In genomic region chr7:130303982-130304381, GRCh38 we compare ENCODE assay signal across 15 cellular contexts. TPM values are rescaled to one million over a fixed set of nuclear protein-coding genes. Genes with fewer than 3 reads are reported as not detected.
A peak's percentile ranks its signal among the peaks of the same experiment; 100 is the strongest.
DNase-seq lines count a peak whose midpoint lies in the region; ATAC-seq and TF ChIP-seq lines count a peak whose summit lies in the region.
"Had no signal": no experiment of that assay in that cellular context is flagged by ENCODE, and none has a peak within 500 bp of the region (broad histone marks: within the 10 kb centered on the region; RNA-seq: fewer than 3 reads in every experiment).

No MANE protein-coding gene starts in this region.

- CTCF ChIA-PET in HEK293 (lab: Yijun Ruan, JAX): no interaction called here

- no peak overlapping the region for H3K27ac ChIP-seq in HEK293 (ENCODE audit: extremely low read depth, low read depth, low read length)
- H3K27ac ChIP-seq: GM23248 had no signal

- DNase-seq in SK-MEL-5 (ENCODE audit: low read depth, low spot score): peak; percentile 40
- peak; percentile 13 for DNase-seq in pons (ENCODE audit: low spot score)
- DNase-seq in stimulated activated naive CD4-positive, alpha-beta T cell (lab: John Stamatoyannopoulos, UW): no peak
- DNase-seq: ACHN; BE2C; C1 segment of cervical spinal cord; CD4-positive, CD25-positive, alpha-beta regulatory T cell; CD8-positive, alpha-beta memory T cell; COR-L47; GM23248; HCEC 1CT; HFFc6 had no signal

- no peaks in the 10 kb centered on the region for H3K4me1 ChIP-seq in HEK293 (ENCODE audit: control insufficient read depth, insufficient read depth, low read length)
- H3K4me1 ChIP-seq: BE2C had no signal

- POLR2A ChIA-PET in HEK293 (lab: Yijun Ruan, JAX): no interaction called here

- ATAC-seq in HG03095 (IDR thresholded peaks at IDR 0.05; ENCODE audit: unreplicated experiment): no peak
- ATAC-seq in GM21367 (IDR thresholded peaks at IDR 0.05; ENCODE audit: unreplicated experiment): no peak

- no peak for TF ChIP-seq CTCF in HEK293 (tag by site-specific recombination; IDR thresholded peaks at IDR 0.05)

- no peaks in the 10 kb centered on the region for H3K9me3 ChIP-seq in HEK293 (ENCODE audit: control insufficient read depth, insufficient read depth, low read depth, low read length)

- no peak overlapping the region for H3K4me3 ChIP-seq in HEK293 (ENCODE audit: low read depth, low read length)
- H3K4me3 ChIP-seq: GM23248 had no signal

- no peaks in the 10 kb centered on the region for H3K36me3 ChIP-seq in HEK293 (ENCODE audit: control insufficient read depth in 2 of 2, insufficient read depth in 1 of 2, low read length in 2 of 2)
- H3K36me3 ChIP-seq: BE2C had no signal

- in situ Hi-C loops in SK-MEL-5 (cut with HindIII; ENCODE audit: low pct_unique_long_range_greater_than_20kb, low sequenced_read_pairs): no loop called here

TF ChIP-seq in HEK293, 187 proteins besides CTCF, POLR2A, EP300 and RAD21:
- 0 out of 2 replicates have a peak, but pooled peaks have one; percentile 18 for TF ChIP-seq ZNF121 (tag by site-specific recombination; IDR thresholded peaks at IDR 0.05)
- TF ChIP-seq ZNF155 (tag by site-specific recombination; IDR thresholded peaks at IDR 0.05): no peak

RNA-seq across cellular contexts. Expression of gene CPA4, which starts 11.0 kb away (rescaled TPM):
- total RNA-seq in SK-MEL-5 (2014; rRNA removed; shearing (Covaris generic)): 0.11 and 0.16 TPM in 2 replicates
- polyA plus RNA-seq in SK-MEL-5 (2015; cell fraction: cytosol; rRNA removed): 0.08 and 0.35 TPM in 2 replicates
- polyA plus RNA-seq in SK-MEL-5 (2015; cell fraction: nucleus; rRNA removed): 0.46 and 0.98 TPM in 2 replicates
- total RNA-seq: CD4-positive, CD25-positive, alpha-beta regulatory T cell; CD8-positive, alpha-beta memory T cell had no signal
- polyA plus RNA-seq: CD4-positive, CD25-positive, alpha-beta regulatory T cell; CD8-positive, alpha-beta memory T cell had no signal

RNA-seq across cellular contexts. Expression of gene CPA2, which starts 37.3 kb away (rescaled TPM):
- total RNA-seq in SK-MEL-5 (2014; rRNA removed; shearing (Covaris generic)): not detected in 2 replicates
- polyA plus RNA-seq in SK-MEL-5 (2015; cell fraction: cytosol; rRNA removed): not detected in 2 replicates
- not detected in 2 replicates for polyA plus RNA-seq in SK-MEL-5 (2015; cell fraction: nucleus; rRNA removed)
- total RNA-seq: CD4-positive, CD25-positive, alpha-beta regulatory T cell; CD8-positive, alpha-beta memory T cell; GM23248; HFFc6 had no signal
- polyA plus RNA-seq: CD4-positive, CD25-positive, alpha-beta regulatory T cell; CD8-positive, alpha-beta memory T cell; GM23248 had no signal

RNA-seq across cellular contexts. Expression of gene CPA5, which starts 40.6 kb away (rescaled TPM):
- total RNA-seq in SK-MEL-5 (2014; rRNA removed; shearing (Covaris generic)): not detected in 2 replicates
- not detected in 2 replicates for polyA plus RNA-seq in SK-MEL-5 (2015; cell fraction: cytosol; rRNA removed)
- polyA plus RNA-seq in SK-MEL-5 (2015; cell fraction: nucleus; rRNA removed): not detected in 2 replicates
- total RNA-seq: GM23248, HFFc6 had no signal

Comparison
In these comparisons a context has a peak if more than half of its experiments do, and no peak if none do; other contexts are left out.
1. DNase-seq: peak in SK-MEL-5 (single experiment) and pons (single experiment); none in stimulated activated naive CD4-positive, alpha-beta T cell (0 of 6).